ENCODE assay signal across 10 cellular contexts in genomic region chr7:44959433-44959951, GRCh38. TPM values are rescaled to one million over a fixed set of nuclear protein-coding genes. Genes with fewer than 3 reads are reported as not detected.
DNase-seq lines count a peak whose midpoint lies in the region; ATAC-seq and TF ChIP-seq lines count a peak whose summit lies in the region.
"Had no signal": no experiment of that assay in that cellular context is flagged by ENCODE, and none has a peak within 500 bp of the region (broad histone marks: within the 10 kb centered on the region; RNA-seq: fewer than 3 reads in every experiment).

No MANE protein-coding gene starts in this region.

- ATAC-seq in activated B cell treated with CpG ODN at 0.5 μM for 24 hours (ENCODE audit: low read depth) (peak; percentile 20), foreskin keratinocyte (peak; percentile 88)

- H3K27me3 ChIP-seq in foreskin keratinocyte, result peaks cover 38% of the 10 kb centered on the region

- POLR2A ChIA-PET in activated B cell treated with CpG ODN at 0.5 μM for 24 hours (lab: Charles Lee) (interaction anchor here (0.7 to 1.0 kb wide), 2 partner anchors 45 to 74 kb away, joined by 3 read pairs; partner anchors contain the start of gene PURB), OCI-LY7 (lab: Charles Lee) (no interaction called here)

- CTCF ChIA-PET in activated B cell treated with CpG ODN at 0.5 μM for 24 hours (lab: Charles Lee), result no interaction called here
- CTCF ChIA-PET in OCI-LY7 (lab: Charles Lee; ENCODE audit: unreplicated experiment), result no interaction called here

- no peaks in the 10 kb centered on the region for H3K27me3 Mint-ChIP-seq in activated B cell treated with CpG ODN at 0.5 μM for 24 hours

- H3K9me2 ChIP-seq in OCI-LY7 (ENCODE audit: insufficient read depth, low read length), result no peaks in the 10 kb centered on the region

- no peak overlapping the region for H3K4me3 Mint-ChIP-seq in activated B cell treated with CpG ODN at 0.5 μM for 24 hours

- no peak overlapping the region for H2AFZ ChIP-seq in OCI-LY7 (ENCODE audit: low read length)

- intact Hi-C loops in activated B cell treated with CpG ODN at 0.5 μM for 24 hours (cut with micrococcal nuclease), result no loop called here
- intact Hi-C loops in OCI-LY7 (cut with micrococcal nuclease; ENCODE audit: unreplicated experiment), result no loop called here

- H3K4me3 ChIP-seq in OCI-LY7 (ENCODE audit: low read depth, low read length, poor library complexity, severe bottlenecking), result no peak overlapping the region

- peaks cover 10% of the 10 kb centered on the region for H3K36me3 Mint-ChIP-seq in activated B cell treated with CpG ODN at 0.5 μM for 24 hours (ENCODE audit: low read depth)

- TF ChIP-seq CTCF in activated B cell treated with CpG ODN at 0.5 μM for 24 hours (IDR thresholded peaks at IDR 0.05) (no peak), foreskin keratinocyte (conservative IDR thresholded peaks at IDR 0.05) (no peak), OCI-LY7 (conservative IDR thresholded peaks at IDR 0.05; ENCODE audit: low read length) (no peak)

- no peaks in the 10 kb centered on the region for H3K36me3 ChIP-seq in OCI-LY7 (ENCODE audit: insufficient read depth, low read length)

- H3K4me1 Mint-ChIP-seq in activated B cell treated with CpG ODN at 0.5 μM for 24 hours, result peaks cover 17% of the 10 kb centered on the region

- H3K79me2 ChIP-seq in OCI-LY7 (ENCODE audit: insufficient read depth, low read depth, low read length), result no peaks in the 10 kb centered on the region

- H3K27ac ChIP-seq in foreskin keratinocyte, result no peak overlapping the region
- no peak overlapping the region for H3K27ac ChIP-seq in OCI-LY7 (ENCODE audit: low read depth, low read length, poor library complexity, severe bottlenecking)
- no peak overlapping the region for H3K27ac ChIP-seq in caudate nucleus (ENCODE audit: low read depth, low read length)

- H3K9me3 Mint-ChIP-seq in activated B cell treated with CpG ODN at 0.5 μM for 24 hours, result no peaks in the 10 kb centered on the region

- H3K4me1 ChIP-seq in foreskin keratinocyte (peaks cover 6% of the 10 kb centered on the region), OCI-LY7 (ENCODE audit: insufficient read depth, low read length, poor library complexity, severe bottlenecking) (peaks cover 8% of the 10 kb centered on the region)

- no peak overlapping the region for H3K4me2 ChIP-seq in OCI-LY7 (ENCODE audit: low read length)

- no peaks in the 10 kb centered on the region for H4K20me1 ChIP-seq in OCI-LY7 (ENCODE audit: insufficient read depth, low read length)

- BruUV-seq in OCI-LY7 (replicated peaks; lab: Mats Ljungman, UMichigan), result no TSS peak

- DNase-seq in Daoy (ENCODE audit: low read depth), result peak; percentile 77
- peak; percentile 63 for DNase-seq in HPDE6-E6E7 (ENCODE audit: extremely low spot score)
- DNase-seq in activated B cell treated with CpG ODN at 0.5 μM for 24 hours, result no peak
- peak; percentile 85 to 92 for DNase-seq in foreskin keratinocyte
- DNase-seq in NCI-H2107 treated with DMSO at 0.1 percent for 48 hours (lab: John Stamatoyannopoulos, UW; ENCODE audit: unreplicated experiment), result no peak
- no peak for DNase-seq in OCI-LY7 (ENCODE audit: low spot score)
- no peak for DNase-seq in caudate nucleus (lab: John Stamatoyannopoulos, UW)
- no peak for DNase-seq in cortex of kidney (lab: John Stamatoyannopoulos, UW)
- DNase-seq: HCEC 1CT had no signal

- H3K27ac Mint-ChIP-seq in activated B cell treated with CpG ODN at 0.5 μM for 24 hours, result peak overlapping the region; percentile 25

- no peaks in the 10 kb centered on the region for H3K9me3 ChIP-seq in OCI-LY7 (ENCODE audit: low read length)

RNA-seq across cellular contexts. Expression of gene MYO1G, which starts 19.3 kb away (rescaled TPM):
- 0.06 and 0.34 TPM in 2 replicates for total RNA-seq in Daoy (2014; rRNA removed; shearing (Covaris generic))
- total RNA-seq in activated B cell treated with CpG ODN at 0.5 μM for 24 hours, result 143 and 154 TPM in 2 replicates
- 0.04 and 0.10 TPM in 2 replicates for total RNA-seq in foreskin keratinocyte
- 0.08 TPM in 1 of 2 replicates, not detected in the other for polyA plus RNA-seq in foreskin keratinocyte
- 23.6 and 27.4 TPM in 2 replicates for total RNA-seq in OCI-LY7 (2014; rRNA removed; shearing (Covaris generic))
- total RNA-seq in OCI-LY7 (2022), result 74.7 and 87.3 TPM in 2 replicates
- total RNA-seq: renal cortical epithelial cell had no signal

RNA-seq across cellular contexts. Expression of gene CCM2, which starts 40.5 kb away (rescaled TPM):
- 67.6 and 68.8 TPM in 2 replicates for total RNA-seq in Daoy (2014; rRNA removed; shearing (Covaris generic))
- 83.8 and 89.0 TPM in 2 replicates for total RNA-seq in activated B cell treated with CpG ODN at 0.5 μM for 24 hours
- total RNA-seq in foreskin keratinocyte, result 65.4 and 68.9 TPM in 2 replicates
- polyA plus RNA-seq in foreskin keratinocyte, result 84.0 and 86.5 TPM in 2 replicates
- total RNA-seq in OCI-LY7 (2014; rRNA removed; shearing (Covaris generic)), result 55.3 and 58.9 TPM in 2 replicates
- total RNA-seq in OCI-LY7 (2022), result 84.0 and 89.1 TPM in 2 replicates

Comparison
In these comparisons a context has a peak if more than half of its experiments do, and no peak if none do; other contexts are left out.
1. DNase-seq: peak in Daoy (single experiment), HPDE6-E6E7 (single experiment) and foreskin keratinocyte (2 of 2); none in activated B cell treated with CpG ODN at 0.5 μM for 24 hours (single experiment), NCI-H2107 treated with DMSO at 0.1 percent for 48 hours (single experiment), OCI-LY7 (single experiment), caudate nucleus (0 of 61) and cortex of kidney (single experiment).
2. RNA of gene MYO1G, which starts 19.3 kb away (total RNA-seq): 143 to 154 TPM in activated B cell treated with CpG ODN at 0.5 μM for 24 hours and 23.6 to 87.3 TPM in OCI-LY7; 0.06 to 0.34 TPM in Daoy and 0.04 to 0.10 TPM in foreskin keratinocyte; every median in the first group is over 10 times any median in the second.